In the genomic region with DNA sequence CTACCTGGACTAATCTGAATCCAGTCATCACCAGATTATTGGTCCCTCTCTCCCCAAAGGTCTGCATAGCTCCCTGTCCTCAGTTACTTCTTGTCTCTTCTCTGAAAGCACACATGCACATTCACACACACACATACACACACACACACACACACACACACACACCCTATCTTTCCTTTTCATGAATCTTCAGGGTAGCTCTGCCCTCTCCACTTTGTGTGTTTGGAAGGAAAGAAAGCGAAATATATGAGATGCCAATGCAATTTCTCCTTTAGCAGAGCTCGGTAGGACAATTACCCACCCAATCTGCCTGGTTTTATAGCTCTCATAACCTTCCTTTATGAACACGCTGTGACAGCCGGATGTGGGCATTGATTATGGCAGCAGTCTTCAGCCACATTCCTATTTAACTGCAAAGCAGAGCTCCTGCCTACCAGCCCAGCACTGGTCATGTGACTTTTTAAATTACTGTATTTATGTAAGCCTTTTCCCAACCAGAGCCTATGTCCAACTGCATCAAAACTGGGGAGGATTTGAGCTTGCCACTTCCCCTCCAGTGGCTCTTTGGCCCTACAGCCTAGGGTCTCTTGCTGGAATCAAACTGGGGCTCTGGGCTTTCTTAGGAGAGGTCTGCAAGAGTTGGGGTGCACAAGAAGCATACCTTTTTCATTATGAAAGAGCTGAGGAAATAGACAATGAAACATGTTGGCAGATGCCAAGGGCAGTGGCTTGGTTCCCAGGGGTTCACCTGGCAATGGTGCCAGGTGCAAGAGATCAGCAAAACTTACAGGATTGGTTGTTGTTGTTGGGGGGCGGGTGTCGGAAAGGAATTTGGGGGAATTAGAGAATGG, we compare ENCODE assay signal across 8 cellular contexts. TPM values are rescaled to one million over a fixed set of nuclear protein-coding genes. Genes with fewer than 3 reads are reported as not detected.
DNase-seq lines count a peak whose midpoint lies in the region; ATAC-seq and TF ChIP-seq lines count a peak whose summit lies in the region.

No MANE protein-coding gene starts in this region.

- intact Hi-C loops in vagina (cut with DNase I), result no loop called here

- no peak for TF ChIP-seq CTCF in vagina (IDR thresholded peaks at IDR 0.05)

- H3K36me3 ChIP-seq in vagina, result no peaks in the 10 kb centered on the region

- DNase-seq in NCI-H345 (lab: John Stamatoyannopoulos, UW) (peak; percentile 18), NCI-H345 treated with DMSO at 0.1 percent for 48 hours (lab: John Stamatoyannopoulos, UW; ENCODE audit: unreplicated experiment) (no peak), NCI-H2227 (lab: John Stamatoyannopoulos, UW; ENCODE audit: unreplicated experiment) (peak; percentile 76), left lobe of liver (ENCODE audit: low spot score) (peak; percentile 60), vagina (ENCODE audit: extremely low spot score in 2 of 2) (no peak), dermis blood vessel endothelial cell (no peak)

- H3K9me3 ChIP-seq in vagina, result no peaks in the 10 kb centered on the region

- peaks cover 47% of the 10 kb centered on the region for H3K4me1 ChIP-seq in vagina

- peak overlapping the region; percentile 52 to 60 for H3K4me3 ChIP-seq in vagina

- ATAC-seq in left lobe of liver (peak; percentile 17), HG03159 (IDR thresholded peaks at IDR 0.05; ENCODE audit: unreplicated experiment) (no peak)

- TF ChIP-seq POLR2A in vagina (IDR thresholded peaks at IDR 0.05), result no peak

- no peaks in the 10 kb centered on the region for H3K27me3 ChIP-seq in vagina

- H3K27ac ChIP-seq in angular gyrus (ENCODE audit: low read depth, low read length) (peak overlapping the region; percentile 92), vagina (peak overlapping the region; percentile 75)

RNA-seq across cellular contexts. Expression of a gene that starts 20.8 kb away (rescaled TPM):
- 39.2 TPM for total RNA-seq in left lobe of liver
- 126 TPM for total RNA-seq in vagina
- total RNA-seq in dermis blood vessel endothelial cell, result 301 and 445 TPM in 2 replicates

Comparison
In these comparisons a context has a peak if more than half of its experiments do, and no peak if none do; other contexts are left out.
1. DNase-seq: peak in NCI-H345 (single experiment), NCI-H2227 (single experiment) and left lobe of liver (single experiment); none in NCI-H345 treated with DMSO at 0.1 percent for 48 hours (single experiment), vagina (0 of 2) and dermis blood vessel endothelial cell (single experiment).